22 cellular contexts compared by ENCODE assay signal in genomic region chr1:18285533-18285924, GRCh38.
"Had no signal": no experiment of that assay in that cellular context is flagged by ENCODE, and none has a peak within 500 bp of the region (broad histone marks: within the 10 kb centered on the region; RNA-seq: fewer than 3 reads in every experiment).

No MANE protein-coding gene starts in this region.

- H3K4me3 ChIP-seq: Peyer's patch had no signal

- FAIRE-seq: astrocyte had no signal

- H3K36me3 ChIP-seq: Peyer's patch had no signal

- DNase-seq: activated B cell treated with CpG ODN at 0.5 μM for 24 hours; activated CD4-positive, alpha-beta T cell treated with anti-CD3 and anti-CD28 coated beads for 1 hour; activated CD4-positive, alpha-beta T cell treated with anti-CD3 and anti-CD28 coated beads, Interleukin-2, amount 10 ng/mL, durations not matched to agents 24 days and 14 days; activated CD4-positive, alpha-beta T cell treated with anti-CD3 and anti-CD28 coated beads, Interleukin-2, amount 50 U/mL, for 48 hours; activated CD8-positive, alpha-beta memory T cell treated with anti-CD3 and anti-CD28 coated beads, Interleukin-2, amount 10 ng/mL, durations not matched to agents 7 days and 5 days; activated effector memory CD4-positive, alpha-beta T cell treated with anti-CD3 and anti-CD28 coated beads, Interleukin-2, amount 50 U/mL, for 16 hours; activated naive CD4-positive, alpha-beta T cell treated with Interleukin-2 at 50 U/mL for 16 hours; activated T-cell treated with anti-CD3 and anti-CD28 coated beads, Interleukin-2, amount 50 U/mL, for 24 hours; amygdala; KG1; NCI-H187; NCI-H2081; NCI-H226; NCI-H82; Peyer's patch; SHP77 had no signal

- H3K4me1 Mint-ChIP-seq: activated B cell treated with CpG ODN at 0.5 μM for 24 hours; activated CD4-positive, alpha-beta T cell treated with anti-CD3 and anti-CD28 coated beads, Interleukin-2, amount 10 ng/mL, durations not matched to agents 24 days and 14 days; activated CD8-positive, alpha-beta memory T cell treated with anti-CD3 and anti-CD28 coated beads, Interleukin-2, amount 10 ng/mL, durations not matched to agents 7 days and 5 days; central memory CD8-positive, alpha-beta T cell had no signal

- H3K27me3 ChIP-seq: Peyer's patch had no signal

- H3K4me3 Mint-ChIP-seq: activated B cell treated with CpG ODN at 0.5 μM for 24 hours; activated CD4-positive, alpha-beta T cell treated with anti-CD3 and anti-CD28 coated beads, Interleukin-2, amount 10 ng/mL, durations not matched to agents 24 days and 14 days; activated CD8-positive, alpha-beta memory T cell treated with anti-CD3 and anti-CD28 coated beads, Interleukin-2, amount 10 ng/mL, durations not matched to agents 7 days and 5 days; activated T-cell treated with anti-CD3 and anti-CD28 coated beads, Interleukin-2, amount 50 U/mL, for 24 hours; brain; central memory CD8-positive, alpha-beta T cell; T-helper 1 cell treated with Interleukin-12 subunit alpha and Interleukin-12 subunit beta and Interleukin-4 antibody, amounts not matched to agents 30 μg/mL and 1 μg/mL, for 36 hours had no signal

- H3K27ac ChIP-seq: Peyer's patch, RWPE1 had no signal

- H3K27ac Mint-ChIP-seq: activated B cell treated with CpG ODN at 0.5 μM for 24 hours; activated CD4-positive, alpha-beta T cell treated with anti-CD3 and anti-CD28 coated beads, Interleukin-2, amount 10 ng/mL, durations not matched to agents 24 days and 14 days; activated CD8-positive, alpha-beta memory T cell treated with anti-CD3 and anti-CD28 coated beads, Interleukin-2, amount 10 ng/mL, durations not matched to agents 7 days and 5 days; activated naive CD4-positive, alpha-beta T cell treated with anti-CD3 and anti-CD28 coated beads, Interleukin-2, amount 50 U/mL, for 72 hours; activated T-cell treated with anti-CD3 and anti-CD28 coated beads, Interleukin-2, amount 50 U/mL, for 24 hours; T-helper 1 cell treated with Interleukin-12 subunit alpha and Interleukin-12 subunit beta and Interleukin-4 antibody, amounts not matched to agents 30 μg/mL and 1 μg/mL, for 36 hours had no signal

- H3K4me1 ChIP-seq: Peyer's patch had no signal

- H3K9me3 ChIP-seq: Peyer's patch had no signal

- H3K9me3 Mint-ChIP-seq: activated B cell treated with CpG ODN at 0.5 μM for 24 hours; activated CD4-positive, alpha-beta T cell treated with anti-CD3 and anti-CD28 coated beads, Interleukin-2, amount 10 ng/mL, durations not matched to agents 24 days and 14 days; activated naive CD4-positive, alpha-beta T cell treated with anti-CD3 and anti-CD28 coated beads, Interleukin-2, amount 50 U/mL, for 72 hours; activated T-cell treated with anti-CD3 and anti-CD28 coated beads, Interleukin-2, amount 50 U/mL, for 24 hours; central memory CD8-positive, alpha-beta T cell; T-helper 1 cell treated with Interleukin-12 subunit alpha and Interleukin-12 subunit beta and Interleukin-4 antibody, amounts not matched to agents 30 μg/mL and 1 μg/mL, for 36 hours had no signal

- H3K36me3 Mint-ChIP-seq: activated CD8-positive, alpha-beta memory T cell treated with anti-CD3 and anti-CD28 coated beads, Interleukin-2, amount 10 ng/mL, durations not matched to agents 7 days and 5 days; activated naive CD4-positive, alpha-beta T cell treated with anti-CD3 and anti-CD28 coated beads, Interleukin-2, amount 50 U/mL, for 72 hours; brain had no signal

- ATAC-seq: activated CD8-positive, alpha-beta memory T cell treated with anti-CD3 and anti-CD28 coated beads, Interleukin-2, amount 10 ng/mL, durations not matched to agents 7 days and 5 days; activated naive CD4-positive, alpha-beta T cell treated with anti-CD3 and anti-CD28 coated beads, Interleukin-2, amount 50 U/mL, for 72 hours had no signal
